In the genomic region with DNA sequence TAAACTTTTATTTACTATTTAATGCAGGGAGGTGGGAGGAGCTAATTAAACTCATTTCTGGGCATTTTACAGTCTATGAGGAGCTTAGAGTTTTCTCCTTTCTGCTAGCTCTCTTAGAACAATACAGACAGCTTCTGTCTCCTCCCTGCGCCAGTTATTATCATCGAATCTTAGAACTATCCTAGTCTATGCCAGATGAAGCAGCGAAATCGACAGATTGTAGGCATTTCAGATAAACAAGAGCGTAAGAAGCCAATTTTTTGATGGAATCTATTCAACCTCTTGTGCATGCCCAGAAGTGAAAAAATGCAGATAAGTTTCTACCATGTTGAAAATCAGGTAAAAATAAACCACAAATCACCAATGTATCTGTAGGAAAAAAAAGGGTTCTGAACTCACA, we compare ENCODE assay signal across 11 cellular contexts.
A peak's percentile ranks its signal among the peaks of the same experiment; 100 is the strongest.
DNase-seq lines count a peak whose midpoint lies in the region.
"Had no signal": no experiment of that assay in that cellular context is flagged by ENCODE, and none has a peak within 500 bp of the region (broad histone marks: within the 10 kb centered on the region; RNA-seq: fewer than 3 reads in every experiment).

No MANE protein-coding gene starts in this region.

- peak overlapping the region; percentile 30 for H3K27ac Mint-ChIP-seq in activated naive CD4-positive, alpha-beta T cell treated with anti-CD3 and anti-CD28 coated beads, Interleukin-2, amount 50 U/mL, for 24 hours

- peaks cover 70% of the 10 kb centered on the region for H3K4me1 Mint-ChIP-seq in activated naive CD4-positive, alpha-beta T cell treated with anti-CD3 and anti-CD28 coated beads, Interleukin-2, amount 50 U/mL, for 24 hours

- no peak for DNase-seq in activated naive CD4-positive, alpha-beta T cell treated with anti-CD3 and anti-CD28 coated beads, Interleukin-2, amount 50 U/mL, for 16 hours
- DNase-seq in NCI-H1694 (lab: John Stamatoyannopoulos, UW): peak; percentile 10
- peak; percentile 27 for DNase-seq in cerebellar cortex (ENCODE audit: low spot score)
- no peak for DNase-seq in stimulated activated CD4-positive, alpha-beta T cell treated with anti-CD3 and anti-CD28 coated beads, Interleukin-12 subunit alpha, Interleukin-12 subunit beta, amount 100 ng/mL, for 4 hours
- no peak for DNase-seq in activated gamma-delta T cell (lab: John Stamatoyannopoulos, UW)
- no peak for DNase-seq in globus pallidus (ENCODE audit: low spot score)
- DNase-seq: 8988T; AML-193; CD4-positive, CD25-positive, alpha-beta regulatory T cell; DMS79 had no signal

- no peaks in the 10 kb centered on the region for H3K9me3 Mint-ChIP-seq in activated naive CD4-positive, alpha-beta T cell treated with anti-CD3 and anti-CD28 coated beads, Interleukin-2, amount 50 U/mL, for 24 hours
- H3K9me3 Mint-ChIP-seq: CD4-positive, CD25-positive, alpha-beta regulatory T cell had no signal

- H3K27me3 Mint-ChIP-seq in activated naive CD4-positive, alpha-beta T cell treated with anti-CD3 and anti-CD28 coated beads, Interleukin-2, amount 50 U/mL, for 24 hours: no peaks in the 10 kb centered on the region
- H3K27me3 Mint-ChIP-seq: CD4-positive, CD25-positive, alpha-beta regulatory T cell had no signal

- no peak overlapping the region for H3K4me3 Mint-ChIP-seq in activated naive CD4-positive, alpha-beta T cell treated with anti-CD3 and anti-CD28 coated beads, Interleukin-2, amount 50 U/mL, for 24 hours
- H3K4me3 Mint-ChIP-seq: CD4-positive, CD25-positive, alpha-beta regulatory T cell had no signal

- peaks cover 6% of the 10 kb centered on the region for H3K36me3 Mint-ChIP-seq in activated naive CD4-positive, alpha-beta T cell treated with anti-CD3 and anti-CD28 coated beads, Interleukin-2, amount 50 U/mL, for 24 hours

Comparison
In these comparisons a context has a peak if more than half of its experiments do, and no peak if none do; other contexts are left out.
1. DNase-seq: peak in NCI-H1694 (single experiment) and cerebellar cortex (single experiment); none in activated naive CD4-positive, alpha-beta T cell treated with anti-CD3 and anti-CD28 coated beads, Interleukin-2, amount 50 U/mL, for 16 hours (single experiment), stimulated activated CD4-positive, alpha-beta T cell treated with anti-CD3 and anti-CD28 coated beads, Interleukin-12 subunit alpha, Interleukin-12 subunit beta, amount 100 ng/mL, for 4 hours (single experiment), activated gamma-delta T cell (single experiment) and globus pallidus (single experiment).